In the genomic region with DNA sequence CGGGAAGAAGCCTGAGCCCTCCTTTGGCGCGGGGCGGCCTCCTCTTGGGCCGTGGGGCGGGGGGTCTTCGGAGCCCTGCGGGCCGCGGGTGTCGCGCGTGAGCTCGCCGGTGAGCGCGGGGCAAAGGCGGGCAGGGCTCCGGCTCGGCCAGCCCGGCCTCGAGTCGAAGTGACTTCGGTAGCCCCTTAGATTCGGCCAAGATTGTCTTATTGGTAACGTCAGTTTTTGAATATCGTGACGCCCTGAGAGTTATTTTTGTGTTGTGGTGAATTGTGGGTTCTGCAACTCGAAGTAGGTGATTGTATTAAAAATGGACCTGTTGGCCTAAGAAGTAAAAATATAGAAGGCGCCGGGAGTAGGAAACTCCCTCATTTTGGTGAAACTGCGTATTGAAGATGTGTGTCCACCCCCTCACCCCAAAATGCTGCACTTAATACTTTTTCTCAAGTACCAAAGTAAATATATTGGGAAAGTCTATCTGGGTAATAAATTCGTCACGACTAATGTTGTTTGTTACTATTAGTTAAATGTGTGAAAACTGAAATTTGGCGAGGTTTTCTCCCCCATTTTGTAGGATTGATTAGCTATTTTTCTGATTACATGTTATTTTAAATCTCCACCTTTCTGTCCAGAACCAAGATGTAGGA, we compare ENCODE assay signal across 7 cellular contexts. TPM values are rescaled to one million over a fixed set of nuclear protein-coding genes. Genes with fewer than 3 reads are reported as not detected.
A peak's percentile ranks its signal among the peaks of the same experiment; 100 is the strongest.
DNase-seq lines count a peak whose midpoint lies in the region; ATAC-seq and TF ChIP-seq lines count a peak whose summit lies in the region.

No MANE protein-coding gene starts in this region.

- H3K4me1 ChIP-seq in HAP-1 (peaks cover 19% of the 10 kb centered on the region), OCI-LY1 (ENCODE audit: insufficient read depth, low read length, severe bottlenecking) (peaks cover 47% of the 10 kb centered on the region), ectodermal cell (ENCODE audit: control insufficient read depth, insufficient read depth, low read length) (no peaks in the 10 kb centered on the region), mucosa of descending colon (ENCODE audit: low read depth) (peaks cover 19% of the 10 kb centered on the region)

- peak overlapping the region; percentile 89 for H3K27ac ChIP-seq in OCI-LY1 (ENCODE audit: low read depth, low read length, poor library complexity, severe bottlenecking)
- H3K27ac ChIP-seq in ectodermal cell (ENCODE audit: insufficient read depth, low read depth, low read length, poor library complexity, severe bottlenecking) = peak overlapping the region; percentile 100

- DNase-seq in GM10266 (ENCODE audit: extremely low spot score) (peak; percentile 46), HAP-1 (ENCODE audit: low spot score in 2 of 2) (no peak), mucosa of descending colon (no peak), DMS153 (lab: John Stamatoyannopoulos, UW) (no peak), NCI-H187 (lab: John Stamatoyannopoulos, UW) (no peak)

- peaks cover 31% of the 10 kb centered on the region for H3K36me3 ChIP-seq in HAP-1 (replicated peaks)
- peaks cover 42% of the 10 kb centered on the region for H3K36me3 ChIP-seq in OCI-LY1 (ENCODE audit: insufficient read depth, low read length)
- H3K36me3 ChIP-seq in ectodermal cell (ENCODE audit: control insufficient read depth, insufficient read depth, low read length) = peaks cover 10% of the 10 kb centered on the region
- no peaks in the 10 kb centered on the region for H3K36me3 ChIP-seq in mucosa of descending colon (ENCODE audit: low read depth)

- H4K20me1 ChIP-seq in OCI-LY1 (ENCODE audit: insufficient read depth, low read length) = no peaks in the 10 kb centered on the region

- ATAC-seq in mucosa of descending colon = peak; percentile 19

- WGBS in ectodermal cell, 2 experiments = 0 to 1% methylated on average over 33 to 35 of the region's 35 CpGs

- H3K27me3 ChIP-seq in HAP-1 (ENCODE audit: low read depth) (no peaks in the 10 kb centered on the region), OCI-LY1 (ENCODE audit: insufficient read depth, low read length) (no peaks in the 10 kb centered on the region), ectodermal cell (ENCODE audit: control insufficient read depth, insufficient read depth, low read length, poor library complexity, severe bottlenecking) (no peaks in the 10 kb centered on the region)

- intact Hi-C loops in mucosa of descending colon (cut with DNase I, micrococcal nuclease) = loop anchor here (10.0 kb wide), 2 partner anchors 82 to 98 kb away; a partner anchor contains a TSS

- H3K9me2 ChIP-seq in OCI-LY1 (ENCODE audit: low read depth, low read length) = no peaks in the 10 kb centered on the region

- peak overlapping the region; percentile 85 for H3K4me2 ChIP-seq in OCI-LY1 (ENCODE audit: low read length)

- H3F3A ChIP-seq in OCI-LY1 (ENCODE audit: insufficient read depth, low read length) = no peaks in the 10 kb centered on the region

- in situ Hi-C loops in HAP-1 (cut with MboI; ENCODE audit: low sequenced_read_pairs) = loop anchor here (5.0 kb wide), 1 partner anchor 106 kb away; no protein-coding TSS in a partner anchor

- H3K9ac ChIP-seq in OCI-LY1 (ENCODE audit: low read length) = peak overlapping the region; percentile 94

- H3K9me3 ChIP-seq in HAP-1 (no peaks in the 10 kb centered on the region), OCI-LY1 (ENCODE audit: low read length) (no peaks in the 10 kb centered on the region), ectodermal cell (ENCODE audit: control insufficient read depth, low read length) (no peaks in the 10 kb centered on the region), mucosa of descending colon (no peaks in the 10 kb centered on the region)

- H3K4me3 ChIP-seq in HAP-1 = peak overlapping the region; percentile 100
- peak overlapping the region; percentile 88 for H3K4me3 ChIP-seq in OCI-LY1 (ENCODE audit: low read depth, low read length, poor library complexity, severe bottlenecking)
- H3K4me3 ChIP-seq in ectodermal cell (ENCODE audit: insufficient read depth, low read depth, low read length) = peak overlapping the region; percentile 99
- H3K4me3 ChIP-seq in mucosa of descending colon = peak overlapping the region; percentile 97

- H3K79me2 ChIP-seq in OCI-LY1 (ENCODE audit: insufficient read depth, low read length) = peaks cover 57% of the 10 kb centered on the region

- H2AFZ ChIP-seq in OCI-LY1 (ENCODE audit: low read length) = no peak overlapping the region

- TF ChIP-seq CTCF in GM10266 (IDR thresholded peaks at IDR 0.05; ENCODE audit: control insufficient read depth, insufficient read depth, low read depth, missing control alignments) = no peak
- no peak for TF ChIP-seq CTCF in OCI-LY1 (IDR thresholded peaks at IDR 0.05; ENCODE audit: low read length)
- no peak for TF ChIP-seq CTCF in mucosa of descending colon (IDR thresholded peaks at IDR 0.05)

RNA-seq across cellular contexts. Expression of a gene that starts 0.7 kb away (rescaled TPM):
- polyA plus RNA-seq in ectodermal cell (2013, experiment 1 of 4) = 177 TPM
- 190 TPM for polyA plus RNA-seq in ectodermal cell (2013, experiment 2 of 4)
- polyA plus RNA-seq in ectodermal cell (2013, experiment 3 of 4) = 183 TPM
- 180 TPM for polyA plus RNA-seq in ectodermal cell (2013, experiment 4 of 4)
- 10 to 100 TPM; 59.0 to 75.6 (median 65.6) TPM for total RNA-seq in mucosa of descending colon
